ENCODE assay signal across 8 cellular contexts in the genomic region with DNA sequence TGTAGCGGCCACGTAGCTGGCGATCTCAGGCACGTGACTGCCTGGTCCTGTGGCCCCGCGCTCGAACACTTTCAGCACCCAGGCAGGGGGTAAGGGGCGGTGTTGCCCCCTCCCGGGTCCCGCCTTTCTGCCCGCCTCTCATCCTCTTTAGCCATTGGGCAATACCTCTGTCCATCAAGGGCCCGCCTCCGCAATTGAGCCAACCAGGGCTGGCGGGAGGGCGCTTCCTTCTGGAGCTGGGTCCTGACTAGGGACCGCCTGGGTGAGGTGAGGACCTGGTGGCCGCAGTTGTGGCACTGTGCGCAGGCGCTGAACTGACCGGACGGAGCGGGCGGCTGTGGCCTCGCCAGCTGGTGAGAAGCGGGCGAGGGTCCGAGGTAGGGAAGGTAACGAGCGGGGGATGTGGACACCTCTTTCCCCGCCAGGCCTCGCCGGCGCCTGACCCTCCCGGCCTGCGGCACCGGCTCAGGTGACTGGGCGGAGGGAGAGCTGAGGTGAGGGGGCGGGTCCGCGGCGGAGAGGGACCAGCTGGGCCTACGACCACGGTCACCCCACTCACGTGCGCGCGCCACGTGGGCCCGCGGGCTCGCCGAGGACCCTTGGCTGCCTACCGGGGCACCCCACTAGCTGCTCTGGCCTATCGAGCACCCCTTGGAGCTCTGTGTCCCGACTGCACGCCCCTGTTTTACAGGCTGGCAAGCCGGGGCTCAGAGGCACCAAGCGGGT. TPM values are rescaled to one million over a fixed set of nuclear protein-coding genes. Genes with fewer than 3 reads are reported as not detected.
DNase-seq lines count a peak whose midpoint lies in the region; ATAC-seq and TF ChIP-seq lines count a peak whose summit lies in the region.

A gene with protein sequence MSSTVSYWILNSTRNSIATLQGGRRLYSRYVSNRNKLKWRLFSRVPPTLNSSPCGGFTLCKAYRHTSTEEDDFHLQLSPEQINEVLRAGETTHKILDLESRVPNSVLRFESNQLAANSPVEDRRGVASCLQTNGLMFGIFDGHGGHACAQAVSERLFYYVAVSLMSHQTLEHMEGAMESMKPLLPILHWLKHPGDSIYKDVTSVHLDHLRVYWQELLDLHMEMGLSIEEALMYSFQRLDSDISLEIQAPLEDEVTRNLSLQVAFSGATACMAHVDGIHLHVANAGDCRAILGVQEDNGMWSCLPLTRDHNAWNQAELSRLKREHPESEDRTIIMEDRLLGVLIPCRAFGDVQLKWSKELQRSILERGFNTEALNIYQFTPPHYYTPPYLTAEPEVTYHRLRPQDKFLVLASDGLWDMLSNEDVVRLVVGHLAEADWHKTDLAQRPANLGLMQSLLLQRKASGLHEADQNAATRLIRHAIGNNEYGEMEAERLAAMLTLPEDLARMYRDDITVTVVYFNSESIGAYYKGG (plus strand): TSS at position 228 of the 726 bp plus-strand sequence. CDS start 3,770 bp downstream, outside the sequence.

- H3K4me1 ChIP-seq in BE2C, result peaks cover 6% of the 10 kb centered on the region; the same call in 1 of the 2 replicates
- peaks cover 4% of the 10 kb centered on the region for H3K4me1 ChIP-seq in colonic mucosa

- H3K27me3 ChIP-seq in BE2C (no peaks in the 10 kb centered on the region), colonic mucosa (no peaks in the 10 kb centered on the region), layer of hippocampus (ENCODE audit: control insufficient read depth, insufficient read depth, low read length) (no peaks in the 10 kb centered on the region)

- DNase-seq in BE2C (peak; percentile 98), GM19238 (ENCODE audit: insufficient read length, low spot score) (peak; percentile 87), NCI-H510A (lab: John Stamatoyannopoulos, UW) (peak; percentile 88), colonic mucosa (peak; percentile 98)
- DNase-seq in activated CD4-positive, alpha-beta T cell treated with anti-CD3 and anti-CD28 coated beads for 48 hours, result peak; percentile 95
- DNase-seq in stimulated activated CD4-positive, alpha-beta T cell treated with anti-CD3 and anti-CD28 coated beads, Interleukin-1b, Interleukin-23, amount 100 ng/mL, for 24 hours (ENCODE audit: low read depth in 4 of 4, low spot score in 1 of 4), result peak; percentile 79 to 92 (median 85)

- H3K4me3 ChIP-seq in BE2C (ENCODE audit: low read depth, low read length) (peak within 1 kb of the TSS; percentile 92), colonic mucosa (peak within 1 kb of the TSS; percentile 82)

- H3K9ac ChIP-seq in colonic mucosa (ENCODE audit: low read depth in 2 of 2, low read length in 2 of 2), result peak within 1 kb of the TSS; percentile 68 to 90

- peaks cover 18% of the 10 kb centered on the region for H3K36me3 ChIP-seq in BE2C
- peaks cover 5% of the 10 kb centered on the region for H3K36me3 ChIP-seq in colonic mucosa

- intact Hi-C loops in colonic mucosa (cut with DNase I), result no loop called here

- H3K27ac ChIP-seq in colonic mucosa (peak within 1 kb of the TSS; percentile 38), layer of hippocampus (ENCODE audit: low read depth, low read length) (peak within 1 kb of the TSS; percentile 67)

- peak; percentile 93 for ATAC-seq in HG03439 (IDR thresholded peaks at IDR 0.05; ENCODE audit: unreplicated experiment)

- no peak for TF ChIP-seq CTCF in BE2C (IDR thresholded peaks at IDR 0.05; ENCODE audit: low read depth, low read length)
- no peak for TF ChIP-seq CTCF in colonic mucosa (IDR thresholded peaks at IDR 0.05)

- no peaks in the 10 kb centered on the region for H3K9me3 ChIP-seq in BE2C
- H3K9me3 ChIP-seq in colonic mucosa, result no peaks in the 10 kb centered on the region

RNA-seq across cellular contexts. Expression of the gene that starts here (rescaled TPM):
- polyA plus RNA-seq in BE2C (2012; ENCODE audit: insufficient read depth, insufficient read length, low read depth), result 15.8 TPM
- total RNA-seq in colonic mucosa, result 10 to 100 TPM; 16.0 to 25.9 TPM

Comparison
In these comparisons a context has a peak if more than half of its experiments do, and no peak if none do; other contexts are left out.
1. Peak in every context shown above with its lines: DNase-seq, ATAC-seq, H3K4me3 ChIP-seq and H3K27ac ChIP-seq.